1 cellular context compared by ENCODE assay signal in genomic region chr11:129999407-129999806, GRCh38.
TF ChIP-seq lines count a peak whose summit lies in the region.

No MANE protein-coding gene starts in this region.

TF ChIP-seq in HepG2, 621 proteins besides CTCF, POLR2A, EP300 and RAD21 (continued from another document and continues in another):
- TF ChIP-seq HMGXB3 (CRISPR knock-in tag; IDR thresholded peaks at IDR 0.05; ENCODE audit: borderline replicate concordance) (no peak), ZNF207 (IDR thresholded peaks at IDR 0.05; ENCODE audit: borderline replicate concordance) (no peak), MXI1 (IDR thresholded peaks at IDR 0.05; ENCODE audit: borderline replicate concordance, low read depth, low read length) (no peak), CEBPB (IDR thresholded peaks at IDR 0.05; ENCODE audit: borderline replicate concordance, low read depth, low read length) (peak; percentile 40; the same call in 1 of the 2 replicates), NFE2L1 (CRISPR knock-in tag; IDR thresholded peaks at IDR 0.05; ENCODE audit: borderline replicate concordance) (no peak), ZBED4 (CRISPR knock-in tag; IDR thresholded peaks at IDR 0.05; ENCODE audit: borderline replicate concordance) (no peak), ZNF451 (CRISPR knock-in tag; IDR thresholded peaks at IDR 0.05) (no peak), NAIF1 (CRISPR knock-in tag; IDR thresholded peaks at IDR 0.05; ENCODE audit: borderline replicate concordance) (no peak), ZNF17 (CRISPR knock-in tag; IDR thresholded peaks at IDR 0.05) (no peak), ZFP82 (CRISPR knock-in tag; IDR thresholded peaks at IDR 0.05; ENCODE audit: borderline replicate concordance) (no peak), DNMT3B (CRISPR knock-in tag; conservative IDR thresholded peaks at IDR 0.05) (no peak), GRHL1 (CRISPR knock-in tag; conservative IDR thresholded peaks at IDR 0.05) (no peak), TGIF2 (CRISPR knock-in tag; IDR thresholded peaks at IDR 0.05) (no peak), ZNF20 (CRISPR knock-in tag; IDR thresholded peaks at IDR 0.05) (no peak), IRF9 (CRISPR knock-in tag; IDR thresholded peaks at IDR 0.05; ENCODE audit: borderline replicate concordance) (no peak), ZNF136 (CRISPR knock-in tag; IDR thresholded peaks at IDR 0.05; ENCODE audit: low read depth) (no peak), ZNF644 (CRISPR knock-in tag; IDR thresholded peaks at IDR 0.05; ENCODE audit: low read depth) (peak; percentile 73; the same call in 1 of the 2 replicates), ZNF30 (CRISPR knock-in tag; IDR thresholded peaks at IDR 0.05) (no peak), CAMTA2 (CRISPR knock-in tag; IDR thresholded peaks at IDR 0.05; ENCODE audit: borderline replicate concordance) (no peak), KLF9 (CRISPR knock-in tag; IDR thresholded peaks at IDR 0.05; ENCODE audit: low read depth) (no peak), ZNF446 (CRISPR knock-in tag; IDR thresholded peaks at IDR 0.05) (no peak), ETV5 (CRISPR knock-in tag; IDR thresholded peaks at IDR 0.05; ENCODE audit: borderline replicate concordance) (peak; percentile 80), ATRX (CRISPR knock-in tag; IDR thresholded peaks at IDR 0.05; ENCODE audit: borderline replicate concordance) (no peak), GTF2F1 (IDR thresholded peaks at IDR 0.05; ENCODE audit: low read length) (no peak), ZNF737 (CRISPR knock-in tag; IDR thresholded peaks at IDR 0.05; ENCODE audit: borderline replicate concordance) (no peak), GTF3A (CRISPR knock-in tag; conservative IDR thresholded peaks at IDR 0.05) (no peak), NRL (CRISPR knock-in tag; IDR thresholded peaks at IDR 0.05; ENCODE audit: borderline replicate concordance) (no peak), EED (CRISPR knock-in tag; IDR thresholded peaks at IDR 0.05) (no peak)
- TF ChIP-seq, protein P1, sequence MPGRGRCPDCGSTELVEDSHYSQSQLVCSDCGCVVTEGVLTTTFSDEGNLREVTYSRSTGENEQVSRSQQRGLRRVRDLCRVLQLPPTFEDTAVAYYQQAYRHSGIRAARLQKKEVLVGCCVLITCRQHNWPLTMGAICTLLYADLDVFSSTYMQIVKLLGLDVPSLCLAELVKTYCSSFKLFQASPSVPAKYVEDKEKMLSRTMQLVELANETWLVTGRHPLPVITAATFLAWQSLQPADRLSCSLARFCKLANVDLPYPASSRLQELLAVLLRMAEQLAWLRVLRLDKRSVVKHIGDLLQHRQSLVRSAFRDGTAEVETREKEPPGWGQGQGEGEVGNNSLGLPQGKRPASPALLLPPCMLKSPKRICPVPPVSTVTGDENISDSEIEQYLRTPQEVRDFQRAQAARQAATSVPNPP (CRISPR knock-in tag; IDR thresholded peaks at IDR 0.05), result no peak
- TF ChIP-seq, protein P2, sequence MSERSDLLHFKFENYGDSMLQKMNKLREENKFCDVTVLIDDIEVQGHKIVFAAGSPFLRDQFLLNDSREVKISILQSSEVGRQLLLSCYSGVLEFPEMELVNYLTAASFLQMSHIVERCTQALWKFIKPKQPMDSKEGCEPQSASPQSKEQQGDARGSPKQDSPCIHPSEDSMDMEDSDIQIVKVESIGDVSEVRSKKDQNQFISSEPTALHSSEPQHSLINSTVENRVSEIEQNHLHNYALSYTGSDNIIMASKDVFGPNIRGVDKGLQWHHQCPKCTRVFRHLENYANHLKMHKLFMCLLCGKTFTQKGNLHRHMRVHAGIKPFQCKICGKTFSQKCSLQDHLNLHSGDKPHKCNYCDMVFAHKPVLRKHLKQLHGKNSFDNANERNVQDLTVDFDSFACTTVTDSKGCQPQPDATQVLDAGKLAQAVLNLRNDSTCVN (CRISPR knock-in tag; IDR thresholded peaks at IDR 0.05; ENCODE audit: borderline replicate concordance), result no peak
- TF ChIP-seq, protein P3, sequence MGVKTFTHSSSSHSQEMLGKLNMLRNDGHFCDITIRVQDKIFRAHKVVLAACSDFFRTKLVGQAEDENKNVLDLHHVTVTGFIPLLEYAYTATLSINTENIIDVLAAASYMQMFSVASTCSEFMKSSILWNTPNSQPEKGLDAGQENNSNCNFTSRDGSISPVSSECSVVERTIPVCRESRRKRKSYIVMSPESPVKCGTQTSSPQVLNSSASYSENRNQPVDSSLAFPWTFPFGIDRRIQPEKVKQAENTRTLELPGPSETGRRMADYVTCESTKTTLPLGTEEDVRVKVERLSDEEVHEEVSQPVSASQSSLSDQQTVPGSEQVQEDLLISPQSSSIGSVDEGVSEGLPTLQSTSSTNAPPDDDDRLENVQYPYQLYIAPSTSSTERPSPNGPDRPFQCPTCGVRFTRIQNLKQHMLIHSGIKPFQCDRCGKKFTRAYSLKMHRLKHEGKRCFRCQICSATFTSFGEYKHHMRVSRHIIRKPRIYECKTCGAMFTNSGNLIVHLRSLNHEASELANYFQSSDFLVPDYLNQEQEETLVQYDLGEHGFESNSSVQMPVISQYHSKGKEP (CRISPR knock-in tag; IDR thresholded peaks at IDR 0.05), result no peak
- TF ChIP-seq, protein P4, sequence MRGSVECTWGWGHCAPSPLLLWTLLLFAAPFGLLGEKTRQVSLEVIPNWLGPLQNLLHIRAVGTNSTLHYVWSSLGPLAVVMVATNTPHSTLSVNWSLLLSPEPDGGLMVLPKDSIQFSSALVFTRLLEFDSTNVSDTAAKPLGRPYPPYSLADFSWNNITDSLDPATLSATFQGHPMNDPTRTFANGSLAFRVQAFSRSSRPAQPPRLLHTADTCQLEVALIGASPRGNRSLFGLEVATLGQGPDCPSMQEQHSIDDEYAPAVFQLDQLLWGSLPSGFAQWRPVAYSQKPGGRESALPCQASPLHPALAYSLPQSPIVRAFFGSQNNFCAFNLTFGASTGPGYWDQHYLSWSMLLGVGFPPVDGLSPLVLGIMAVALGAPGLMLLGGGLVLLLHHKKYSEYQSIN (CRISPR knock-in tag; IDR thresholded peaks at IDR 0.05; ENCODE audit: borderline replicate concordance), result no peak
- TF ChIP-seq, protein P5, sequence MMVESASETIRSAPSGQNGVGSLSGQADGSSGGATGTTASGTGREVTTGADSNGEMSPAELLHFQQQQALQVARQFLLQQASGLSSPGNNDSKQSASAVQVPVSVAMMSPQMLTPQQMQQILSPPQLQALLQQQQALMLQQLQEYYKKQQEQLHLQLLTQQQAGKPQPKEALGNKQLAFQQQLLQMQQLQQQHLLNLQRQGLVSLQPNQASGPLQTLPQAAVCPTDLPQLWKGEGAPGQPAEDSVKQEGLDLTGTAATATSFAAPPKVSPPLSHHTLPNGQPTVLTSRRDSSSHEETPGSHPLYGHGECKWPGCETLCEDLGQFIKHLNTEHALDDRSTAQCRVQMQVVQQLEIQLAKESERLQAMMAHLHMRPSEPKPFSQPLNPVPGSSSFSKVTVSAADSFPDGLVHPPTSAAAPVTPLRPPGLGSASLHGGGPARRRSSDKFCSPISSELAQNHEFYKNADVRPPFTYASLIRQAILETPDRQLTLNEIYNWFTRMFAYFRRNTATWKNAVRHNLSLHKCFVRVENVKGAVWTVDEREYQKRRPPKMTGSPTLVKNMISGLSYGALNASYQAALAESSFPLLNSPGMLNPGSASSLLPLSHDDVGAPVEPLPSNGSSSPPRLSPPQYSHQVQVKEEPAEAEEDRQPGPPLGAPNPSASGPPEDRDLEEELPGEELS (CRISPR knock-in tag; IDR thresholded peaks at IDR 0.05), result peak; percentile 94
- TF ChIP-seq, protein P6, sequence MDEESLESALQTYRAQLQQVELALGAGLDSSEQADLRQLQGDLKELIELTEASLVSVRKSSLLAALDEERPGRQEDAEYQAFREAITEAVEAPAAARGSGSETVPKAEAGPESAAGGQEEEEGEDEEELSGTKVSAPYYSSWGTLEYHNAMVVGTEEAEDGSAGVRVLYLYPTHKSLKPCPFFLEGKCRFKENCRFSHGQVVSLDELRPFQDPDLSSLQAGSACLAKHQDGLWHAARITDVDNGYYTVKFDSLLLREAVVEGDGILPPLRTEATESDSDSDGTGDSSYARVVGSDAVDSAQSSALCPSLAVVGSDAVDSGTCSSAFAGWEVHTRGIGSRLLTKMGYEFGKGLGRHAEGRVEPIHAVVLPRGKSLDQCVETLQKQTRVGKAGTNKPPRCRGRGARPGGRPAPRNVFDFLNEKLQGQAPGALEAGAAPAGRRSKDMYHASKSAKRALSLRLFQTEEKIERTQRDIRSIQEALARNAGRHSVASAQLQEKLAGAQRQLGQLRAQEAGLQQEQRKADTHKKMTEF (CRISPR knock-in tag; IDR thresholded peaks at IDR 0.05), result peak; percentile 73; the same call in 1 of the 2 replicates
- TF ChIP-seq, protein P7, sequence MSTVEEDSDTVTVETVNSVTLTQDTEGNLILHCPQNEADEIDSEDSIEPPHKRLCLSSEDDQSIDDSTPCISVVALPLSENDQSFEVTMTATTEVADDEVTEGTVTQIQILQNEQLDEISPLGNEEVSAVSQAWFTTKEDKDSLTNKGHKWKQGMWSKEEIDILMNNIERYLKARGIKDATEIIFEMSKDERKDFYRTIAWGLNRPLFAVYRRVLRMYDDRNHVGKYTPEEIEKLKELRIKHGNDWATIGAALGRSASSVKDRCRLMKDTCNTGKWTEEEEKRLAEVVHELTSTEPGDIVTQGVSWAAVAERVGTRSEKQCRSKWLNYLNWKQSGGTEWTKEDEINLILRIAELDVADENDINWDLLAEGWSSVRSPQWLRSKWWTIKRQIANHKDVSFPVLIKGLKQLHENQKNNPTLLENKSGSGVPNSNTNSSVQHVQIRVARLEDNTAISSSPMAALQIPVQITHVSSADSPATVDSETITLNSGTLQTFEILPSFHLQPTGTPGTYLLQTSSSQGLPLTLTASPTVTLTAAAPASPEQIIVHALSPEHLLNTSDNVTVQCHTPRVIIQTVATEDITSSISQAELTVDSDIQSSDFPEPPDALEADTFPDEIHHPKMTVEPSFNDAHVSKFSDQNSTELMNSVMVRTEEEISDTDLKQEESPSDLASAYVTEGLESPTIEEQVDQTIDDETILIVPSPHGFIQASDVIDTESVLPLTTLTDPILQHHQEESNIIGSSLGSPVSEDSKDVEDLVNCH (CRISPR knock-in tag; IDR thresholded peaks at IDR 0.05), result no peak
